In genomic region chr11:86069408-86070086, GRCh38 we compare ENCODE assay signal across 8 cellular contexts. TPM values are rescaled to one million over a fixed set of nuclear protein-coding genes. Genes with fewer than 3 reads are reported as not detected.
DNase-seq lines count a peak whose midpoint lies in the region; ATAC-seq and TF ChIP-seq lines count a peak whose summit lies in the region.

No MANE protein-coding gene starts in this region.

- H3K9me3 Mint-ChIP-seq in endodermal cell = no peaks in the 10 kb centered on the region

- peak overlapping the region; percentile 95 for H2AK5ac ChIP-seq in mesenchymal stem cell (ENCODE audit: low read length, severe bottlenecking)

- no peak for TF ChIP-seq CTCF in endodermal cell (conservative IDR thresholded peaks at IDR 0.05)
- TF ChIP-seq CTCF in upper lobe of right lung (IDR thresholded peaks at IDR 0.05) = no peak

- H3K4me3 ChIP-seq in endodermal cell (ENCODE audit: low read length) = peak overlapping the region; percentile 77
- peak overlapping the region in 1 of 2 experiments; percentile 73 for H3K4me3 ChIP-seq in mesenchymal stem cell (ENCODE audit: insufficient read depth in 1 of 2, low read depth in 1 of 2, low read length in 2 of 2)
- H3K4me3 ChIP-seq in upper lobe of right lung = peak overlapping the region; percentile 88

- peak overlapping the region; percentile 99 for H3K27ac Mint-ChIP-seq in endodermal cell

- H3K4me3 Mint-ChIP-seq in endodermal cell = peak overlapping the region; percentile 100

- H2AFZ ChIP-seq in mesenchymal stem cell (ENCODE audit: low read depth, low read length) = peak overlapping the region; percentile 53

- WGBS in endodermal cell (ENCODE audit: insufficient coverage in 1 of 2, insufficient read length in 1 of 2), 2 experiments = 12 to 15% methylated on average over 8 to 14 of the region's 14 CpGs
- WGBS in mesenchymal stem cell = under 1% methylated on average over 10 of the region's 14 CpGs

- H2BK120ac ChIP-seq in mesenchymal stem cell (ENCODE audit: low read depth, low read length) = peak overlapping the region; percentile 97

- no peak overlapping the region for H3K23ac ChIP-seq in mesenchymal stem cell (ENCODE audit: low read length in 2 of 2)

- no peaks in the 10 kb centered on the region for H3K79me1 ChIP-seq in mesenchymal stem cell (replicated peaks; ENCODE audit: low read length, poor library complexity, severe bottlenecking)

- H3K4me1 ChIP-seq in endodermal cell (ENCODE audit: control insufficient read depth, insufficient read depth, low read length) (peaks cover 4% of the 10 kb centered on the region), mesenchymal stem cell (ENCODE audit: control insufficient read depth, insufficient read depth, low read depth, low read length) (peaks cover 4% of the 10 kb centered on the region), upper lobe of right lung (peaks cover 22% of the 10 kb centered on the region)

- H4K91ac ChIP-seq in mesenchymal stem cell (ENCODE audit: low read length) = peak overlapping the region; percentile 90

- no peaks in the 10 kb centered on the region for H3K36me3 ChIP-seq in endodermal cell (ENCODE audit: control insufficient read depth, insufficient read depth, low read length)
- H3K36me3 ChIP-seq in mesenchymal stem cell (ENCODE audit: control insufficient read depth in 1 of 2, insufficient read depth in 2 of 2, low read depth in 1 of 2, low read length in 2 of 2) = no peaks in the 10 kb centered on the region
- no peaks in the 10 kb centered on the region for H3K36me3 ChIP-seq in upper lobe of right lung

- no peaks in the 10 kb centered on the region for H3K27me3 Mint-ChIP-seq in endodermal cell (ENCODE audit: insufficient read depth)

- H3K9ac ChIP-seq in endodermal cell (ENCODE audit: extremely low read depth, low read length, poor library complexity, severe bottlenecking) (peak overlapping the region; percentile 87), mesenchymal stem cell (ENCODE audit: low read length) (peak overlapping the region; percentile 98)

- peak overlapping the region; percentile 49 to 83 for H2BK12ac ChIP-seq in mesenchymal stem cell (ENCODE audit: low read length in 2 of 2)

- H3K4me2 ChIP-seq in mesenchymal stem cell (ENCODE audit: low read length, poor library complexity, severe bottlenecking) = peak overlapping the region; percentile 67

- H3K4me1 Mint-ChIP-seq in endodermal cell = peaks cover 27% of the 10 kb centered on the region

- H3K27me3 ChIP-seq in endodermal cell (ENCODE audit: control insufficient read depth, insufficient read depth, low read length, poor library complexity, severe bottlenecking) (no peaks in the 10 kb centered on the region), mesenchymal stem cell (ENCODE audit: control insufficient read depth in 1 of 2, insufficient read depth in 1 of 2, low read length in 2 of 2) (no peaks in the 10 kb centered on the region), upper lobe of right lung (no peaks in the 10 kb centered on the region)

- intact Hi-C loops in upper lobe of right lung (cut with DNase I) = no loop called here

- peak overlapping the region; percentile 81 for H4K8ac ChIP-seq in mesenchymal stem cell (ENCODE audit: low read length)

- H3K9me3 ChIP-seq in endodermal cell (ENCODE audit: control insufficient read depth, low read length) (no peaks in the 10 kb centered on the region), mesenchymal stem cell (ENCODE audit: control insufficient read depth, low read length) (no peaks in the 10 kb centered on the region), upper lobe of right lung (no peaks in the 10 kb centered on the region)

- H3K27ac ChIP-seq in endodermal cell (ENCODE audit: low read depth, low read length) = peak overlapping the region; percentile 91
- H3K27ac ChIP-seq in mesenchymal stem cell (ENCODE audit: low read length, poor library complexity, severe bottlenecking) = peak overlapping the region; percentile 100
- peak overlapping the region; percentile 97 for H3K27ac ChIP-seq in upper lobe of right lung

- H2BK5ac ChIP-seq in mesenchymal stem cell (ENCODE audit: low read depth, low read length, poor library complexity, severe bottlenecking) = peak overlapping the region; percentile 98

- peak overlapping the region; percentile 79 to 85 for H3K4ac ChIP-seq in mesenchymal stem cell (ENCODE audit: low read depth in 1 of 2, low read length in 2 of 2)

- DNase-seq in COLO668 (lab: John Stamatoyannopoulos, UW; ENCODE audit: unreplicated experiment) = peak; percentile 27
- peak; percentile 5 for DNase-seq in GM19238 (ENCODE audit: insufficient read length, low spot score)
- peak; percentile 41 for DNase-seq in SK-N-DZ (ENCODE audit: low spot score)
- DNase-seq in endodermal cell = peak; percentile 71
- peak; percentile 95 for DNase-seq in mesenchymal stem cell
- no peak for DNase-seq in upper lobe of right lung

- peak overlapping the region; percentile 70 to 92 for H3K18ac ChIP-seq in mesenchymal stem cell (ENCODE audit: low read depth in 1 of 2, low read length in 2 of 2)

- peak overlapping the region; percentile 44 for H2BK15ac ChIP-seq in mesenchymal stem cell (ENCODE audit: low read depth, poor library complexity, severe bottlenecking)

- H3K14ac ChIP-seq in mesenchymal stem cell (ENCODE audit: low read length in 2 of 2) = no peak overlapping the region

- H3K36me3 Mint-ChIP-seq in endodermal cell (ENCODE audit: low read depth) = no peaks in the 10 kb centered on the region

- ATAC-seq in HG03575 (IDR thresholded peaks at IDR 0.05; ENCODE audit: extremely low read depth, insufficient number of reproducible peaks, low FRiP score, unreplicated experiment) (peak; percentile 11), upper lobe of right lung (peak; percentile 66), HG03280 (IDR thresholded peaks at IDR 0.05; ENCODE audit: unreplicated experiment) (no peak)

RNA-seq across cellular contexts. Expression of gene PICALM, which starts 0.7 kb away (rescaled TPM):
- polyA plus RNA-seq in SK-N-DZ (2014; cell fraction: cytosol; rRNA removed) = 59.8 and 73.2 TPM in 2 replicates
- polyA plus RNA-seq in SK-N-DZ (2014; cell fraction: nucleus; rRNA removed) = 35.7 and 77.3 TPM in 2 replicates
- total RNA-seq in endodermal cell (100 to 1,000 TPM; 120 to 129 TPM), upper lobe of right lung (193 TPM)
- 126 TPM for polyA plus RNA-seq in endodermal cell (2013, experiment 1 of 2)
- 130 TPM for polyA plus RNA-seq in endodermal cell (2013, experiment 2 of 2)
- polyA plus RNA-seq in mesenchymal stem cell (2013, experiment 1 of 2) = 136 TPM
- 139 TPM for polyA plus RNA-seq in mesenchymal stem cell (2013, experiment 2 of 2)
